ENCODE assay signal across 8 cellular contexts in genomic region chr16:21820908-21821465, GRCh38. TPM values are rescaled to one million over a fixed set of nuclear protein-coding genes. Genes with fewer than 3 reads are reported as not detected.
DNase-seq lines count a peak whose midpoint lies in the region; ATAC-seq, FAIRE-seq and TF ChIP-seq lines count a peak whose summit lies in the region.
"Not testable (repeated sequence)": the region's sequence is repeated elsewhere in the genome, so short reads cannot be mapped to it uniquely, and the experiment has no call there.

No MANE protein-coding gene starts in this region.

- TF ChIP-seq RAD21 in H1 (IDR thresholded peaks at IDR 0.05 in 1 of 2, conservative IDR thresholded peaks at IDR 0.05 in 1 of 2; ENCODE audit: low read depth in 2 of 2, low read length in 2 of 2): not testable (repeated sequence)

- H3K27me3 ChIP-seq in BLaER1; SJCRH30; H1 (replicated peaks in 1 of 4; ENCODE audit: control insufficient read depth in 3 of 4, extremely low read depth in 1 of 4, insufficient read depth in 3 of 4, low read length in 3 of 4): not testable (repeated sequence)

- H3K9me3 Mint-ChIP-seq in HFFc6; activated naive CD4-positive, alpha-beta T cell treated with anti-CD3 and anti-CD28 coated beads, Interleukin-2, amount 10 ng/mL, durations not matched to agents 7 days and 5 days; nephron progenitor cell; stimulated activated naive CD8-positive, alpha-beta T cell treated with anti-CD3 and anti-CD28 coated beads, Interleukin-15, amount 100 ng/mL, for 72 hours: not testable (repeated sequence)

- POLR2A ChIA-PET in H1 (lab: Charles Lee; ENCODE audit: partially characterized antibody): interaction anchor here (1.2 to 3.1 kb wide), 2 partner anchors 132 to 187 kb away, joined by 3 to 26 read pairs; partner anchors contain the start of genes MOSMO and UQCRC2

- H3K23me2 ChIP-seq in H1 (ENCODE audit: low read depth, low read length): not testable (repeated sequence)

- H2BK5ac ChIP-seq in H1 (ENCODE audit: low read depth, low read length): not testable (repeated sequence)

- WGBS in H1 (ENCODE audit: extremely low coverage in 1 of 2, insufficient coverage in 1 of 2, insufficient read length in 1 of 2, insufficient replicate concordance in 2 of 2, low coverage in 1 of 2, low lambda C conversion rate in 2 of 2, missing lambda C conversion rate in 1 of 2), 2 experiments: 87% methylated on average over 11 of the region's 15 CpGs; no CpG with 5 or more reads in 1 of the 2 experiments

- H3K27me3 Mint-ChIP-seq in HFFc6 (ENCODE audit: insufficient read depth); activated naive CD4-positive, alpha-beta T cell treated with anti-CD3 and anti-CD28 coated beads, Interleukin-2, amount 10 ng/mL, durations not matched to agents 7 days and 5 days; stimulated activated naive CD8-positive, alpha-beta T cell treated with anti-CD3 and anti-CD28 coated beads, Interleukin-15, amount 100 ng/mL, for 72 hours: not testable (repeated sequence)
- H3K27me3 Mint-ChIP-seq in nephron progenitor cell (ENCODE audit: low read depth, poor library complexity): peaks cover 17% of the 10 kb centered on the region

- H3K14ac ChIP-seq in H1 (ENCODE audit: insufficient read length): not testable (repeated sequence)

- H3K27ac Mint-ChIP-seq in HFFc6, nephron progenitor cell: not testable (repeated sequence)
- H3K27ac Mint-ChIP-seq in activated naive CD4-positive, alpha-beta T cell treated with anti-CD3 and anti-CD28 coated beads, Interleukin-2, amount 10 ng/mL, durations not matched to agents 7 days and 5 days: peak overlapping the region; percentile 90
- peak overlapping the region; percentile 97 for H3K27ac Mint-ChIP-seq in stimulated activated naive CD8-positive, alpha-beta T cell treated with anti-CD3 and anti-CD28 coated beads, Interleukin-15, amount 100 ng/mL, for 72 hours

- H3K9me3 ChIP-seq in BLaER1; SJCRH30 (replicated peaks); H1 (ENCODE audit: insufficient read depth in 2 of 2, low read depth in 1 of 2, low read length in 1 of 2); iPS-18c (ENCODE audit: control insufficient read depth, insufficient read depth, low read length): not testable (repeated sequence)

- H2BK120ac ChIP-seq in H1 (replicated peaks; ENCODE audit: low read depth, low read length): not testable (repeated sequence)

- H4K91ac ChIP-seq in H1 (replicated peaks; ENCODE audit: insufficient read length, low read length): not testable (repeated sequence)

- H3K56ac ChIP-seq in H1 (replicated peaks; ENCODE audit: insufficient read length, low read depth, low read length): not testable (repeated sequence)

- H3K4me1 Mint-ChIP-seq in HFFc6 (ENCODE audit: low read depth): not testable (repeated sequence)
- H3K4me1 Mint-ChIP-seq in activated naive CD4-positive, alpha-beta T cell treated with anti-CD3 and anti-CD28 coated beads, Interleukin-2, amount 10 ng/mL, durations not matched to agents 7 days and 5 days: peaks cover 28% of the 10 kb centered on the region
- peaks cover 18% of the 10 kb centered on the region for H3K4me1 Mint-ChIP-seq in nephron progenitor cell
- H3K4me1 Mint-ChIP-seq in stimulated activated naive CD8-positive, alpha-beta T cell treated with anti-CD3 and anti-CD28 coated beads, Interleukin-15, amount 100 ng/mL, for 72 hours: peaks cover 22% of the 10 kb centered on the region

- not testable (repeated sequence) for DNase-seq in HFFc6; SJCRH30; activated naive CD4-positive, alpha-beta T cell treated with anti-CD3 and anti-CD28 coated beads, Interleukin-2, amount 10 ng/mL, durations not matched to agents 7 days and 5 days; H1 (ENCODE audit: low read depth in 1 of 2, low spot score in 2 of 2); nephron progenitor cell; stimulated activated naive CD8-positive, alpha-beta T cell treated with anti-CD3 and anti-CD28 coated beads, Interleukin-15, amount 100 ng/mL, for 72 hours

- CTCF ChIA-PET in activated naive CD4-positive, alpha-beta T cell treated with anti-CD3 and anti-CD28 coated beads, Interleukin-2, amount 10 ng/mL, durations not matched to agents 7 days and 5 days (lab: Charles Lee); H1 (lab: Charles Lee; ENCODE audit: partially characterized antibody): not testable (repeated sequence)

- not testable (repeated sequence) for H4K5ac ChIP-seq in H1 (ENCODE audit: insufficient read length, low read depth, low read length)

- ATAC-seq in stimulated activated naive CD8-positive, alpha-beta T cell treated with anti-CD3 and anti-CD28 coated beads, Interleukin-15, amount 100 ng/mL, for 72 hours: not testable (repeated sequence)

- not testable (repeated sequence) for H3K23ac ChIP-seq in H1 (ENCODE audit: insufficient read length)

- TF ChIP-seq EP300 in H1 (IDR thresholded peaks at IDR 0.05; ENCODE audit: borderline replicate concordance in 1 of 2, low read depth in 2 of 2, low read length in 2 of 2): not testable (repeated sequence)

- H4K8ac ChIP-seq in H1 (ENCODE audit: extremely low read depth, insufficient read depth, low read length): not testable (repeated sequence)

- H2AFZ ChIP-seq in H1 (ENCODE audit: low read length): peak overlapping the region; percentile 98; the same call in 1 of the 2 replicates

- H3K4me1 ChIP-seq in BLaER1; SJCRH30; H1 (replicated peaks in 1 of 4; ENCODE audit: control insufficient read depth in 3 of 4, insufficient read depth in 4 of 4, low read length in 3 of 4): not testable (repeated sequence)

- H4K20me1 ChIP-seq in BLaER1; H1 (replicated peaks in 1 of 2; ENCODE audit: control insufficient read depth in 1 of 2, insufficient read depth in 2 of 2, low read length in 2 of 2): not testable (repeated sequence)

- not testable (repeated sequence) for H3K18ac ChIP-seq in H1 (ENCODE audit: extremely low read depth, low read length)

- H3K79me2 ChIP-seq in H1 (ENCODE audit: control insufficient read depth in 1 of 2, insufficient read depth in 2 of 2, low read length in 2 of 2): not testable (repeated sequence)

- peak overlapping the region; percentile 77 for H3K4me2 ChIP-seq in BLaER1
- H3K4me2 ChIP-seq in H1 (ENCODE audit: insufficient read depth in 1 of 2, low read depth in 2 of 2, low read length in 2 of 2): peak overlapping the region; percentile 79 to 81

- H2BK12ac ChIP-seq in H1 (ENCODE audit: low read depth, low read length): not testable (repeated sequence)

- H2AK5ac ChIP-seq in H1 (ENCODE audit: low read depth, low read length): not testable (repeated sequence)

- H3K79me1 ChIP-seq in H1 (ENCODE audit: low read depth, low read length): not testable (repeated sequence)

- FAIRE-seq in H1 (lab: Jason Lieb, UNC): not testable (repeated sequence)

- not testable (repeated sequence) for TF ChIP-seq CTCF in HFFc6 (IDR thresholded peaks at IDR 0.05); H1 (IDR thresholded peaks at IDR 0.05; ENCODE audit: control extremely low read depth in 1 of 3, insufficient read depth in 1 of 3, low read depth in 1 of 3, low read length in 3 of 3); nephron progenitor cell (IDR thresholded peaks at IDR 0.05)

- H3K4me3 Mint-ChIP-seq in HFFc6 (peak overlapping the region; percentile 87), nephron progenitor cell (peak overlapping the region; percentile 87)
- H3K4me3 Mint-ChIP-seq in activated naive CD4-positive, alpha-beta T cell treated with anti-CD3 and anti-CD28 coated beads, Interleukin-2, amount 10 ng/mL, durations not matched to agents 7 days and 5 days: peak overlapping the region; percentile 83
- peak overlapping the region; percentile 90 for H3K4me3 Mint-ChIP-seq in stimulated activated naive CD8-positive, alpha-beta T cell treated with anti-CD3 and anti-CD28 coated beads, Interleukin-15, amount 100 ng/mL, for 72 hours

- not testable (repeated sequence) for H3K36me3 Mint-ChIP-seq in HFFc6 (ENCODE audit: low read depth); activated naive CD4-positive, alpha-beta T cell treated with anti-CD3 and anti-CD28 coated beads, Interleukin-2, amount 10 ng/mL, durations not matched to agents 7 days and 5 days
- peaks cover 16% of the 10 kb centered on the region for H3K36me3 Mint-ChIP-seq in nephron progenitor cell (ENCODE audit: low read depth)

- peak overlapping the region; percentile 72 for H3K4me3 ChIP-seq in BLaER1
- H3K4me3 ChIP-seq in SJCRH30: peak overlapping the region; percentile 99
- peak overlapping the region; percentile 70 to 90 (median 78) for H3K4me3 ChIP-seq in H1 (ENCODE audit: extremely low read depth in 1 of 4, insufficient read depth in 2 of 4, low read depth in 3 of 4, low read length in 4 of 4)
- peak overlapping the region; percentile 60 for H3K4me3 ChIP-seq in iPS-18c (ENCODE audit: insufficient read depth, low read depth, low read length)

- TF ChIP-seq POLR2A in H1 (IDR thresholded peaks at IDR 0.05; ENCODE audit: control extremely low read depth in 1 of 2, low read depth in 2 of 2, low read length in 2 of 2): not testable (repeated sequence)

- H3K9ac ChIP-seq in BLaER1: peak overlapping the region; percentile 84
- H3K9ac ChIP-seq in H1 (replicated peaks in 1 of 4; ENCODE audit: extremely low read depth in 1 of 4, low read depth in 3 of 4, low read length in 3 of 4): peak overlapping the region in 2 of 4 experiments; percentile 93 to 96; a peak in 4 of 7 replicates

- H2BK20ac ChIP-seq in H1 (ENCODE audit: low read length): not testable (repeated sequence)

- H3K4ac ChIP-seq in H1 (replicated peaks; ENCODE audit: insufficient read length, low read depth, low read length): not testable (repeated sequence)

- H2BK15ac ChIP-seq in H1 (ENCODE audit: low read length): not testable (repeated sequence)

- H3K36me3 ChIP-seq in BLaER1; SJCRH30; H1 (ENCODE audit: control insufficient read depth in 2 of 4, insufficient read depth in 4 of 4, low read length in 3 of 4): not testable (repeated sequence)

- H3K27ac ChIP-seq in BLaER1 (peak overlapping the region; percentile 86), SJCRH30 (peak overlapping the region; percentile 90; the same call in 1 of the 2 replicates)
- H3K27ac ChIP-seq in H1 (ENCODE audit: low read depth, low read length): not testable (repeated sequence)

RNA-seq across cellular contexts. Expression of gene NPIPB4, which starts 36.6 kb away (rescaled TPM):
- total RNA-seq in HFFc6 (2021; fragmentation: NEBNext Ultra II Directional; extraction: Animal tissue kit (Norgen Biotek cat#: 25700)): 10 to 100 TPM; 35.3 to 49.8 (median 40.8) TPM
- 19.1 and 23.2 TPM in 2 replicates for total RNA-seq in SJCRH30 (2014; rRNA removed; shearing (Covaris generic))
- 94.8 and 101 TPM in 2 replicates for total RNA-seq in H1 (2021; fragmentation: NEBNext Ultra II Directional; extraction: Animal tissue kit (Norgen Biotek cat#: 25700))
- polyA plus RNA-seq in H1 (2011; rRNA removed): 21.3 and 27.7 TPM in 2 replicates
- polyA plus RNA-seq in H1 (2011; cell fraction: cytosol; rRNA removed): 25.5 TPM
- 40.6 TPM for polyA plus RNA-seq in H1 (2011; cell fraction: nucleus; rRNA removed)
- polyA plus RNA-seq in H1 (2012, experiment 1 of 2): 60.5 to 74.6 TPM (median 62.2 TPM) in 4 replicates
- polyA plus RNA-seq in H1 (2012, experiment 2 of 2): 5.4 TPM
- polyA plus RNA-seq in H1 (2013, experiment 1 of 2): 29.2 TPM
- 25.6 TPM for polyA plus RNA-seq in H1 (2013, experiment 2 of 2)
- 31.4 and 78.7 TPM in 2 replicates for polyA minus RNA-seq in H1 (2011; rRNA and poly(A)+ RNA removed)
- polyA minus RNA-seq in H1 (2011; cell fraction: cytosol; rRNA and poly(A)+ RNA removed): 70.5 TPM
- 90.2 TPM for polyA minus RNA-seq in H1 (2011; cell fraction: nucleus; rRNA and poly(A)+ RNA removed)
